ENCODE assay signal across 1 cellular context in the genomic region with DNA sequence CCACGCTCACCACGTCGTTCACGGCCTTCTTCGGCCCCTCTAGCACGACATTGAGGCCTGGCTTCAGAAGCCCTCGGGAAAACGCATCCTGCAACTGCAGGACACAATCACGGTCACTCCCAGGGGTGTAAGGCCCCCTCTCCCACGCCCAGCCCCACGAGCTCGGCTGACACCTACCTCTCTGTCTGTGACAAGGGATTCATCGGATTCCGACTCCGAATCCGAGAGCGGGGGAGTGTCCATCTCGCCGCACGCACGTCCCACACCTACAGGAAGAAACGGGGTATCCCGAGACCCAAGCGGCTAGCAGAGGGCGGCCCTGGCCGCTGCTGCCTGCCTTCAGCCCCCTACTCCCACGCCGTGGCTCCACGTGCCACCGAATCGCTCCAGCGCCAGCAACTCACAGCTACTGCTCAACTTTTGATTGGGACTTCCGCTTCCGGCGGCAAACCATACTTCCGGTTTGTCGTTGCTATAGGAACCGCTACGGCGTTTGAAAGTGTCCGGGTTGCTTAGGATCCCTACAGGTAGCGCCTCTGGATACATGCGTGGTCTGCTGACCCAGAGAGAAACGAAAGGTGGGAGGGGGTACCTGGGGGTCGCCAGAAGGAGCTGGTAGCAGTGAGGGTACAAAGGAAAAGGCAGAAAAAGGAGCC.
TF ChIP-seq lines count a peak whose summit lies in the region.

A gene (plus strand): TSS at position 455 of the 656 bp plus-strand sequence. CDS start 424 bp downstream, outside the sequence.
A gene with protein sequence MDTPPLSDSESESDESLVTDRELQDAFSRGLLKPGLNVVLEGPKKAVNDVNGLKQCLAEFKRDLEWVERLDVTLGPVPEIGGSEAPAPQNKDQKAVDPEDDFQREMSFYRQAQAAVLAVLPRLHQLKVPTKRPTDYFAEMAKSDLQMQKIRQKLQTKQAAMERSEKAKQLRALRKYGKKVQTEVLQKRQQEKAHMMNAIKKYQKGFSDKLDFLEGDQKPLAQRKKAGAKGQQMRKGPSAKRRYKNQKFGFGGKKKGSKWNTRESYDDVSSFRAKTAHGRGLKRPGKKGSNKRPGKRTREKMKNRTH (minus strand): TSS at position 415 of the 656 bp plus-strand sequence. CDS start 172 bp downstream, at position 243.

TF ChIP-seq in GM23338, 12 proteins besides CTCF, POLR2A, EP300 and RAD21 (continued from another document):
- no peak for TF ChIP-seq JUNB (IDR thresholded peaks at IDR 0.05; ENCODE audit: unreplicated experiment)
